ENCODE assay signal across 20 cellular contexts in the genomic region with DNA sequence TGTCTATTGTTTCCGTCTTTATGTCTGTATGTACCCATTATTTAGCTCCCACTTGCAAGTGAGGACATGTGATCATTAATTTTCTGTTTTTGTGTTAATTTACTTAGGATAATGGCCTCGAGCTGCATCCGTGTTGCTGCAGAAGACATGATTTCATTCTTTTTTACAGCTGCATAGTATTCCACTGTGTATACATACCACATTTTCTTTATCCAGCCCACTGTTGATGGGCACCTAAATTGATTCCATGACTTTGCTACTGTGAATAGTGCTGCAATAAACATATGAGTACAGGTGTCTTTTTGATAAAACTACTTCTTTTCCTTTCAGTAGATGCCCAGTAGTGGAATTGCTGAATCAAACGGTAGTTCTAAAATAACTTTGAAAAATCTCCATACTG. TPM values are rescaled to one million over a fixed set of nuclear protein-coding genes. Genes with fewer than 3 reads are reported as not detected.
DNase-seq lines count a peak whose midpoint lies in the region; ATAC-seq, FAIRE-seq and TF ChIP-seq lines count a peak whose summit lies in the region.
"Had no signal": no experiment of that assay in that cellular context is flagged by ENCODE, and none has a peak within 500 bp of the region (broad histone marks: within the 10 kb centered on the region; RNA-seq: fewer than 3 reads in every experiment).

No MANE protein-coding gene starts in this region.

- no peak overlapping the region for H4K91ac ChIP-seq in H1 (replicated peaks; ENCODE audit: insufficient read length, low read length)

- no peak overlapping the region for H3K18ac ChIP-seq in H1 (ENCODE audit: extremely low read depth, low read length)

- H3K36me3 Mint-ChIP-seq in T-helper 2 cell treated with Interferon-gamma antibody and Interleukin-4, amounts not matched to agents 5 μg/mL and 100 μg/mL, for 36 hours (ENCODE audit: low read depth): peaks cover 33% of the 10 kb centered on the region

- no peak for TF ChIP-seq EP300 in H1 (IDR thresholded peaks at IDR 0.05; ENCODE audit: borderline replicate concordance in 1 of 2, low read depth in 2 of 2, low read length in 2 of 2)

- ATAC-seq in HG02840 (IDR thresholded peaks at IDR 0.05; ENCODE audit: low FRiP score, unreplicated experiment): no peak
- ATAC-seq: A549 had no signal

- H3K9me2 ChIP-seq in MM.1S (replicated peaks; ENCODE audit: insufficient read depth, low read length): no peaks in the 10 kb centered on the region

- FAIRE-seq in H1 (lab: Jason Lieb, UNC): no peak
- FAIRE-seq: H54, HTR-8/SVneo had no signal

- peaks cover 7% of the 10 kb centered on the region; the same call in 1 of the 2 replicates for H3F3A ChIP-seq in MM.1S (ENCODE audit: insufficient read depth, low read length)

- H3K4me2 ChIP-seq in MM.1S (ENCODE audit: low read depth, low read length): peak overlapping the region; percentile 30; the same call in 1 of the 2 replicates
- H3K4me2 ChIP-seq in H1 (ENCODE audit: insufficient read depth in 1 of 2, low read depth in 2 of 2, low read length in 2 of 2): no peak overlapping the region
- H3K4me2 ChIP-seq: A549 had no signal

- H3K9me3 ChIP-seq in MM.1S (replicated peaks; ENCODE audit: insufficient read depth, low read length) (no peaks in the 10 kb centered on the region), H1 (ENCODE audit: insufficient read depth in 2 of 2, low read depth in 1 of 2, low read length in 1 of 2) (peaks cover 0 to 2% of the 10 kb centered on the region in 2 experiments; a peak in 1 of 4 replicates), thymus (ENCODE audit: control insufficient read depth) (no peaks in the 10 kb centered on the region), right atrium auricular region (no peaks in the 10 kb centered on the region)

- H3K56ac ChIP-seq in H1 (replicated peaks; ENCODE audit: insufficient read length, low read depth, low read length): no peak overlapping the region

- CTCF ChIA-PET in H1 (lab: Charles Lee; ENCODE audit: partially characterized antibody): interaction anchor here (1.0 to 4.2 kb wide), 3 partner anchors 13 to 21 kb away, joined by 3 to 12 read pairs (median 10); partner anchors contain the start of gene SLAMF1

- no peaks in the 10 kb centered on the region for H3K23me2 ChIP-seq in H1 (ENCODE audit: low read depth, low read length)

- no peak overlapping the region for H2BK12ac ChIP-seq in H1 (ENCODE audit: low read depth, low read length)

- H4K5ac ChIP-seq in H1 (ENCODE audit: insufficient read length, low read depth, low read length): no peak overlapping the region

- 92% methylated on average over 4 of the region's 4 CpGs; no CpG with 5 or more reads in 1 of the 2 experiments for WGBS in H1 (ENCODE audit: extremely low coverage in 1 of 2, insufficient coverage in 1 of 2, insufficient read length in 1 of 2, insufficient replicate concordance in 2 of 2, low coverage in 1 of 2, low lambda C conversion rate in 2 of 2, missing lambda C conversion rate in 1 of 2), 2 experiments
- WGBS in thymus: 98% methylated on average over 4 of the region's 4 CpGs

- H3K4me3 ChIP-seq in MM.1S (ENCODE audit: low read length) (no peak overlapping the region), H1 (ENCODE audit: extremely low read depth in 1 of 4, insufficient read depth in 2 of 4, low read depth in 3 of 4, low read length in 4 of 4) (no peak overlapping the region), thymus (ENCODE audit: low read length) (no peak overlapping the region), right atrium auricular region (no peak overlapping the region)
- H3K4me3 ChIP-seq: A549, GM23248 had no signal

- POLR2A ChIA-PET in H1 (lab: Charles Lee; ENCODE audit: partially characterized antibody): interaction anchor here (1.4 kb wide), 1 partner anchor 12 kb away, joined by 3 read pairs; no protein-coding TSS in a partner anchor

- no peak overlapping the region for H3K4ac ChIP-seq in H1 (replicated peaks; ENCODE audit: insufficient read length, low read depth, low read length)

- no peak overlapping the region for H3K14ac ChIP-seq in H1 (ENCODE audit: insufficient read length)

- no peak overlapping the region for H2AFZ ChIP-seq in MM.1S (ENCODE audit: low read length)
- H2AFZ ChIP-seq in H1 (ENCODE audit: low read length): no peak overlapping the region
- H2AFZ ChIP-seq: GM23248 had no signal

- no peaks in the 10 kb centered on the region for H4K20me1 ChIP-seq in MM.1S (ENCODE audit: insufficient read depth, low read length)
- H4K20me1 ChIP-seq in H1 (replicated peaks in 1 of 2; ENCODE audit: control insufficient read depth in 1 of 2, insufficient read depth in 2 of 2, low read length in 2 of 2): no peaks in the 10 kb centered on the region

- no peak overlapping the region for H2BK120ac ChIP-seq in H1 (replicated peaks; ENCODE audit: low read depth, low read length)

- no peak overlapping the region for H3K23ac ChIP-seq in H1 (ENCODE audit: insufficient read length)

- no peak overlapping the region for H2AK5ac ChIP-seq in H1 (ENCODE audit: low read depth, low read length)

- H3K27ac ChIP-seq in MM.1S (ENCODE audit: low read length) (no peak overlapping the region), H1 (ENCODE audit: low read depth, low read length) (no peak overlapping the region), thymus (ENCODE audit: low read depth) (peak overlapping the region; percentile 46), right atrium auricular region (no peak overlapping the region)
- H3K27ac ChIP-seq: 22Rv1, A549, C4-2B, GM23248, HL-60 had no signal

- no peak overlapping the region for H3K27ac Mint-ChIP-seq in T-helper 2 cell treated with Interferon-gamma antibody and Interleukin-4, amounts not matched to agents 5 μg/mL and 100 μg/mL, for 36 hours
- H3K27ac Mint-ChIP-seq: CD4-positive, alpha-beta T cell had no signal

- H3K27me3 Mint-ChIP-seq in T-helper 2 cell treated with Interferon-gamma antibody and Interleukin-4, amounts not matched to agents 5 μg/mL and 100 μg/mL, for 36 hours (ENCODE audit: low read depth): no peaks in the 10 kb centered on the region
- H3K27me3 Mint-ChIP-seq: CD4-positive, alpha-beta T cell had no signal

- H3K4me1 ChIP-seq in MM.1S (ENCODE audit: low read length) (peaks cover 40% of the 10 kb centered on the region), H1 (replicated peaks in 1 of 4; ENCODE audit: control insufficient read depth in 3 of 4, insufficient read depth in 4 of 4, low read length in 3 of 4) (peaks cover 0 to 3% (median 0%) of the 10 kb centered on the region in 4 experiments; a peak in 1 of 7 replicates), thymus (ENCODE audit: control insufficient read depth, insufficient read depth, low read length) (peaks cover 55% of the 10 kb centered on the region), right atrium auricular region (no peaks in the 10 kb centered on the region)
- H3K4me1 ChIP-seq: A549 had no signal

- no peaks in the 10 kb centered on the region for H3K27me3 ChIP-seq in MM.1S (replicated peaks; ENCODE audit: insufficient read depth, low read length)
- H3K27me3 ChIP-seq in H1 (replicated peaks in 1 of 4; ENCODE audit: control insufficient read depth in 3 of 4, extremely low read depth in 1 of 4, insufficient read depth in 3 of 4, low read length in 3 of 4): no peaks in the 10 kb centered on the region
- no peaks in the 10 kb centered on the region for H3K27me3 ChIP-seq in thymus (ENCODE audit: control insufficient read depth, insufficient read depth)
- H3K27me3 ChIP-seq in right atrium auricular region: no peaks in the 10 kb centered on the region

- no peak overlapping the region for H4K8ac ChIP-seq in H1 (ENCODE audit: extremely low read depth, insufficient read depth, low read length)

- no peak overlapping the region for H3K9ac ChIP-seq in MM.1S (ENCODE audit: low read length)
- H3K9ac ChIP-seq in H1 (replicated peaks in 1 of 4; ENCODE audit: extremely low read depth in 1 of 4, low read depth in 3 of 4, low read length in 3 of 4): no peak overlapping the region
- H3K9ac ChIP-seq: GM23248 had no signal

- DNase-seq in T-helper 2 cell treated with Interferon-gamma antibody and Interleukin-4, amounts not matched to agents 5 μg/mL and 100 μg/mL, for 36 hours (ENCODE audit: low spot score): peak; percentile 1
- DNase-seq in T-helper 2 cell (no peak), MM.1S (no peak), H1 (ENCODE audit: low read depth in 1 of 2, low spot score in 2 of 2) (no peak), right atrium auricular region (ENCODE audit: low spot score) (no peak)
- DNase-seq: AML-193; CD4-positive, alpha-beta T cell; DMS79 treated with DMSO at 0.1 percent for 48 hours; GM23248; HCEC 1CT; IMR-90 had no signal

- H2BK5ac ChIP-seq in H1 (ENCODE audit: low read depth, low read length): no peak overlapping the region

- H2BK20ac ChIP-seq in H1 (ENCODE audit: low read length): no peak overlapping the region

- H3K9me3 Mint-ChIP-seq in T-helper 2 cell treated with Interferon-gamma antibody and Interleukin-4, amounts not matched to agents 5 μg/mL and 100 μg/mL, for 36 hours: peaks cover 18% of the 10 kb centered on the region
- H3K9me3 Mint-ChIP-seq: CD4-positive, alpha-beta T cell had no signal

- TF ChIP-seq POLR2A in H1 (IDR thresholded peaks at IDR 0.05; ENCODE audit: control extremely low read depth in 1 of 2, low read depth in 2 of 2, low read length in 2 of 2): no peak

- no peak overlapping the region for H2BK15ac ChIP-seq in H1 (ENCODE audit: low read length)

- peaks cover 61% of the 10 kb centered on the region for H3K4me1 Mint-ChIP-seq in T-helper 2 cell treated with Interferon-gamma antibody and Interleukin-4, amounts not matched to agents 5 μg/mL and 100 μg/mL, for 36 hours (ENCODE audit: low read depth)

- H3K36me3 ChIP-seq in MM.1S (replicated peaks; ENCODE audit: insufficient read depth, low read length): no peaks in the 10 kb centered on the region
- H3K36me3 ChIP-seq in H1 (ENCODE audit: control insufficient read depth in 2 of 4, insufficient read depth in 4 of 4, low read length in 3 of 4): no peaks in the 10 kb centered on the region
- no peaks in the 10 kb centered on the region for H3K36me3 ChIP-seq in thymus (ENCODE audit: control insufficient read depth, insufficient read depth)
- no peaks in the 10 kb centered on the region for H3K36me3 ChIP-seq in right atrium auricular region

- no peaks in the 10 kb centered on the region for H3K79me2 ChIP-seq in MM.1S (ENCODE audit: low read length)
- H3K79me2 ChIP-seq in H1 (ENCODE audit: control insufficient read depth in 1 of 2, insufficient read depth in 2 of 2, low read length in 2 of 2): no peaks in the 10 kb centered on the region

- TF ChIP-seq CTCF in MM.1S (IDR thresholded peaks at IDR 0.05; ENCODE audit: low read length): no peak
- TF ChIP-seq CTCF in H1 (IDR thresholded peaks at IDR 0.05; ENCODE audit: control extremely low read depth in 1 of 3, insufficient read depth in 1 of 3, low read depth in 1 of 3, low read length in 3 of 3): no peak
- TF ChIP-seq CTCF in right atrium auricular region (IDR thresholded peaks at IDR 0.05): no peak

- H3K79me1 ChIP-seq in H1 (ENCODE audit: low read depth, low read length): no peaks in the 10 kb centered on the region

- no peak for TF ChIP-seq RAD21 in H1 (IDR thresholded peaks at IDR 0.05 in 1 of 2, conservative IDR thresholded peaks at IDR 0.05 in 1 of 2; ENCODE audit: low read depth in 2 of 2, low read length in 2 of 2)

- H3K4me3 Mint-ChIP-seq in T-helper 2 cell treated with Interferon-gamma antibody and Interleukin-4, amounts not matched to agents 5 μg/mL and 100 μg/mL, for 36 hours: no peak overlapping the region
- H3K4me3 Mint-ChIP-seq: CD4-positive, alpha-beta T cell had no signal

RNA-seq across cellular contexts. Expression of gene SLAMF1, which starts 12.7 kb away (rescaled TPM):
- total RNA-seq in H1 (2021; fragmentation: NEBNext Ultra II Directional; extraction: Animal tissue kit (Norgen Biotek cat#: 25700)): not detected in 2 replicates
- polyA plus RNA-seq in H1 (2011; rRNA removed): not detected in 2 replicates
- polyA plus RNA-seq in H1 (2011; cell fraction: cytosol; rRNA removed): not detected
- polyA plus RNA-seq in H1 (2011; cell fraction: nucleus; rRNA removed): not detected
- polyA plus RNA-seq in H1 (2012, experiment 1 of 2): not detected in 4 replicates
- not detected for polyA plus RNA-seq in H1 (2012, experiment 2 of 2)
- polyA plus RNA-seq in H1 (2013, experiment 1 of 2): not detected
- polyA plus RNA-seq in H1 (2013, experiment 2 of 2): 0.02 TPM
- not detected in 2 replicates for polyA minus RNA-seq in H1 (2011; rRNA and poly(A)+ RNA removed)
- not detected for polyA minus RNA-seq in H1 (2011; cell fraction: cytosol; rRNA and poly(A)+ RNA removed)
- polyA minus RNA-seq in H1 (2011; cell fraction: nucleus; rRNA and poly(A)+ RNA removed): not detected
- 115 TPM for polyA plus RNA-seq in thymus
- total RNA-seq in right atrium auricular region: under 1 TPM; 0.11 to 0.31 TPM
- total RNA-seq: GM23248, IMR-90 had no signal
- polyA plus RNA-seq: A549, BJ, GM23248, IMR-90 had no signal

RNA-seq across cellular contexts. Expression of gene CD48, which starts 52.1 kb away (rescaled TPM):
- total RNA-seq in H1 (2021; fragmentation: NEBNext Ultra II Directional; extraction: Animal tissue kit (Norgen Biotek cat#: 25700)): not detected in 2 replicates
- polyA plus RNA-seq in H1 (2011; rRNA removed) (0.08 TPM in 1 of 2 replicates, not detected in the other), thymus (157 TPM)
- polyA plus RNA-seq in H1 (2011; cell fraction: cytosol; rRNA removed): 0.05 TPM
- polyA plus RNA-seq in H1 (2011; cell fraction: nucleus; rRNA removed): not detected
- polyA plus RNA-seq in H1 (2012, experiment 1 of 2): 0.11 to 0.46 TPM (median 0.28 TPM) in 4 replicates
- polyA plus RNA-seq in H1 (2012, experiment 2 of 2): not detected
- polyA plus RNA-seq in H1 (2013, experiment 1 of 2): not detected
- polyA plus RNA-seq in H1 (2013, experiment 2 of 2): not detected
- polyA minus RNA-seq in H1 (2011; rRNA and poly(A)+ RNA removed): not detected in 2 replicates
- not detected for polyA minus RNA-seq in H1 (2011; cell fraction: cytosol; rRNA and poly(A)+ RNA removed)
- not detected for polyA minus RNA-seq in H1 (2011; cell fraction: nucleus; rRNA and poly(A)+ RNA removed)
- 1 to 10 TPM; 1.2 to 3.2 TPM for total RNA-seq in right atrium auricular region
- total RNA-seq: GM23248, IMR-90 had no signal
- polyA plus RNA-seq: A549, BJ, GM23248, IMR-90 had no signal
